In genomic region chr17:64540118-64540776, GRCh38 we compare ENCODE assay signal across 12 cellular contexts.
"Had no signal": no experiment of that assay in that cellular context is flagged by ENCODE, and none has a peak within 500 bp of the region (broad histone marks: within the 10 kb centered on the region; RNA-seq: fewer than 3 reads in every experiment).

No MANE protein-coding gene starts in this region.

- ATAC-seq: activated CD8-positive, alpha-beta memory T cell treated with anti-CD3 and anti-CD28 coated beads, Interleukin-2, amount 10 ng/mL, durations not matched to agents 7 days and 5 days; activated naive CD8-positive, alpha-beta T cell treated with anti-CD3 and anti-CD28 coated beads, Interleukin-2, amount 50 U/mL, for 24 hours; activated T-cell treated with anti-CD3 and anti-CD28 coated beads, Interleukin-2, amount 50 U/mL, for 72 hours; pancreas; stimulated activated naive CD8-positive, alpha-beta T cell treated with anti-CD3 and anti-CD28 coated beads, Interleukin-15, amount 100 ng/mL, for 72 hours had no signal

- H3K4me3 Mint-ChIP-seq: activated CD8-positive, alpha-beta memory T cell treated with anti-CD3 and anti-CD28 coated beads, Interleukin-2, amount 10 ng/mL, durations not matched to agents 7 days and 5 days; activated naive CD8-positive, alpha-beta T cell treated with anti-CD3 and anti-CD28 coated beads, Interleukin-2, amount 50 U/mL, for 24 hours; activated T-cell treated with anti-CD3 and anti-CD28 coated beads, Interleukin-2, amount 50 U/mL, for 72 hours; neural progenitor cell; stimulated activated naive CD8-positive, alpha-beta T cell treated with anti-CD3 and anti-CD28 coated beads, Interleukin-15, amount 100 ng/mL, for 72 hours had no signal

- H3K27me3 Mint-ChIP-seq: activated CD8-positive, alpha-beta memory T cell treated with anti-CD3 and anti-CD28 coated beads, Interleukin-2, amount 10 ng/mL, durations not matched to agents 7 days and 5 days; activated naive CD8-positive, alpha-beta T cell treated with anti-CD3 and anti-CD28 coated beads, Interleukin-2, amount 50 U/mL, for 24 hours; stimulated activated naive CD8-positive, alpha-beta T cell treated with anti-CD3 and anti-CD28 coated beads, Interleukin-15, amount 100 ng/mL, for 72 hours had no signal

- H3K27ac Mint-ChIP-seq: activated CD8-positive, alpha-beta memory T cell treated with anti-CD3 and anti-CD28 coated beads, Interleukin-2, amount 10 ng/mL, durations not matched to agents 7 days and 5 days; neural progenitor cell; stimulated activated naive CD8-positive, alpha-beta T cell treated with anti-CD3 and anti-CD28 coated beads, Interleukin-15, amount 100 ng/mL, for 72 hours had no signal

- H3K4me1 ChIP-seq: ascending aorta, neural progenitor cell, pancreas had no signal

- H3K36me3 ChIP-seq: neural progenitor cell had no signal

- H3K4me1 Mint-ChIP-seq: neural progenitor cell had no signal

- H3K9me3 Mint-ChIP-seq: activated naive CD8-positive, alpha-beta T cell treated with anti-CD3 and anti-CD28 coated beads, Interleukin-2, amount 50 U/mL, for 24 hours; activated T-cell treated with anti-CD3 and anti-CD28 coated beads, Interleukin-2, amount 50 U/mL, for 72 hours; neural progenitor cell; stimulated activated naive CD8-positive, alpha-beta T cell treated with anti-CD3 and anti-CD28 coated beads, Interleukin-15, amount 100 ng/mL, for 72 hours had no signal

- DNase-seq: activated CD4-positive, CD25-positive, alpha-beta regulatory T cell; activated CD8-positive, alpha-beta memory T cell treated with anti-CD3 and anti-CD28 coated beads, Interleukin-2, amount 10 ng/mL, durations not matched to agents 7 days and 5 days; activated naive CD8-positive, alpha-beta T cell treated with anti-CD3 and anti-CD28 coated beads, Interleukin-2, amount 50 U/mL, for 24 hours; activated T-cell treated with anti-CD3 and anti-CD28 coated beads, Interleukin-2, amount 50 U/mL, for 72 hours; pancreas; stimulated activated CD4-positive, alpha-beta T cell treated with anti-CD3 and anti-CD28 coated beads, Interleukin-4, amount 100 ng/mL, for 4 hours; stimulated activated naive CD8-positive, alpha-beta T cell treated with anti-CD3 and anti-CD28 coated beads, Interleukin-15, amount 100 ng/mL, for 72 hours had no signal

- FAIRE-seq: colon, pancreas, urothelium cell line had no signal

- H3K4me3 ChIP-seq: ascending aorta, hepatocyte, neural progenitor cell, pancreas had no signal

- H2AFZ ChIP-seq: hepatocyte, neural progenitor cell had no signal

- H3K9ac ChIP-seq: neural progenitor cell had no signal

- H3K9me3 ChIP-seq: ascending aorta, pancreas had no signal

- H3K79me2 ChIP-seq: hepatocyte had no signal

- H3K27ac ChIP-seq: ascending aorta, hepatocyte, neural progenitor cell, pancreas had no signal

- H3K4me2 ChIP-seq: hepatocyte, neural progenitor cell had no signal

- H3K27me3 ChIP-seq: ascending aorta, hepatocyte, neural progenitor cell, pancreas had no signal
